In the genomic region with DNA sequence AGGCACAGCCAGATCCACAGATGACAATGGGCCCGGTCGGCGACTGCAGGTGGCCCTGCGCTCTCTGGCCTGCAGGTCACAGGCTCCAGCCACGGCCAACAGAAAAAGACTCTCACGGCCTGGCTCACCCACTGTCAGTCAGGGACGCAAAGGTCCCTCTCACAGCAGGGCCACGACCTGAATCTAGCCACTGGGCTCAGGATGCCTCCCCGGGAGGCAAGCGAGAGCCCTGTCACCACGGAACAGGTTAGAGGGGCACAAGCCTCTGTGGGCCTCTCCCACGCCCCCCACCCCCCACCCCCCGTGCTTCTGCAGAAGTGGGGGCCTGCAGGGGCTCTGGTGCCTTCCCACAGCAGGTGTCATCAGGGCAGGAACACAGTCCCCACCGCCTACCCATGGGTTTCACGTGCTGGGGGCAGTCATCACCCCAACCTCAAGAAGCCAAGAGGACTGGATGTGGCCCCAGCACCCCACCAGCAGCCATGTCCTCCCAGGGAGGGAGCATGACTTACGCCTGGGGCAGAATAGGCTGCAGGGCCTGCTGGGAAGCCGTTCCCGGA, we compare ENCODE assay signal across 16 cellular contexts. TPM values are rescaled to one million over a fixed set of nuclear protein-coding genes. Genes with fewer than 3 reads are reported as not detected.
DNase-seq lines count a peak whose midpoint lies in the region; ATAC-seq and TF ChIP-seq lines count a peak whose summit lies in the region.
"Had no signal": no experiment of that assay in that cellular context is flagged by ENCODE, and none has a peak within 500 bp of the region (broad histone marks: within the 10 kb centered on the region; RNA-seq: fewer than 3 reads in every experiment).

No MANE protein-coding gene starts in this region.

- H3K4me3 ChIP-seq in esophagus (ENCODE audit: low read depth in 1 of 2, low read length in 2 of 2) (no peak overlapping the region), transverse colon (no peak overlapping the region)

- WGBS in esophagus, 2 donors = 63 to 71% methylated on average over 18 of the region's 18 CpGs
- WGBS in transverse colon (ENCODE audit: low coverage in 1 of 2), 2 donors = 55% methylated on average over 11 of the region's 18 CpGs; no CpG with 5 or more reads in 1 of the 2 donors

- H3K4me3 Mint-ChIP-seq in activated T-cell treated with anti-CD3 and anti-CD28 coated beads, Interleukin-2, amount 50 U/mL, for 24 hours = no peak overlapping the region
- peak overlapping the region in 6 of 8 donors; percentile 37 to 73 (median 44) for H3K4me3 Mint-ChIP-seq in naive B cell
- H3K4me3 Mint-ChIP-seq in glutamatergic neuron (ENCODE audit: unreplicated experiment) = no peak overlapping the region
- H3K4me3 Mint-ChIP-seq: activated naive CD4-positive, alpha-beta T cell treated with anti-CD3 and anti-CD28 coated beads, Interleukin-2, amount 50 U/mL, for 24 hours; CD4-positive, alpha-beta T cell; central memory CD8-positive, alpha-beta T cell had no signal

- H3K36me3 ChIP-seq in esophagus (ENCODE audit: control insufficient read depth in 2 of 2, insufficient read depth in 2 of 2, low read length in 1 of 2) = no peaks in the 10 kb centered on the region
- H3K36me3 ChIP-seq in transverse colon = no peaks in the 10 kb centered on the region
- H3K36me3 ChIP-seq: tibial artery had no signal

- no peak overlapping the region for H3K27ac Mint-ChIP-seq in activated T-cell treated with anti-CD3 and anti-CD28 coated beads, Interleukin-2, amount 50 U/mL, for 24 hours
- H3K27ac Mint-ChIP-seq in naive B cell = peak overlapping the region in 1 of 6 donors; percentile 42
- no peak overlapping the region for H3K27ac Mint-ChIP-seq in glutamatergic neuron (ENCODE audit: unreplicated experiment)
- H3K27ac Mint-ChIP-seq: activated naive CD4-positive, alpha-beta T cell treated with anti-CD3 and anti-CD28 coated beads, Interleukin-2, amount 50 U/mL, for 24 hours; CD4-positive, alpha-beta T cell had no signal

- no peak for ATAC-seq in naive B cell (ENCODE audit: low read depth in 2 of 2)

- in situ Hi-C loops in transverse colon (cut with MboI; ENCODE audit: low pct_ligation_motif_present in 1 of 4, low pct_unique_long_range_greater_than_20kb in 1 of 4, low sequenced_read_pairs in 3 of 4) = no loop called here

- H3K4me1 Mint-ChIP-seq in activated T-cell treated with anti-CD3 and anti-CD28 coated beads, Interleukin-2, amount 50 U/mL, for 24 hours (ENCODE audit: low read depth) = no peaks in the 10 kb centered on the region
- peaks cover 5 to 31% (median 17%) of the 10 kb centered on the region in 3 donors for H3K4me1 Mint-ChIP-seq in naive B cell
- peaks cover 13% of the 10 kb centered on the region for H3K4me1 Mint-ChIP-seq in glutamatergic neuron (ENCODE audit: low read depth, unreplicated experiment)
- H3K4me1 Mint-ChIP-seq: activated naive CD4-positive, alpha-beta T cell treated with anti-CD3 and anti-CD28 coated beads, Interleukin-2, amount 50 U/mL, for 24 hours; central memory CD8-positive, alpha-beta T cell had no signal

- H3K9me3 Mint-ChIP-seq in activated T-cell treated with anti-CD3 and anti-CD28 coated beads, Interleukin-2, amount 50 U/mL, for 24 hours = no peaks in the 10 kb centered on the region
- H3K9me3 Mint-ChIP-seq in naive B cell = peaks cover 0 to 2% (median 0%) of the 10 kb centered on the region in 7 donors
- peaks cover 3% of the 10 kb centered on the region for H3K9me3 Mint-ChIP-seq in glutamatergic neuron (ENCODE audit: unreplicated experiment)
- H3K9me3 Mint-ChIP-seq: activated naive CD4-positive, alpha-beta T cell treated with anti-CD3 and anti-CD28 coated beads, Interleukin-2, amount 50 U/mL, for 24 hours; CD4-positive, alpha-beta T cell; central memory CD8-positive, alpha-beta T cell had no signal

- H3K4me1 ChIP-seq in esophagus (ENCODE audit: control insufficient read depth in 2 of 2, insufficient read depth in 2 of 2, low read length in 1 of 2) (peaks cover 0 to 9% of the 10 kb centered on the region in 2 donors), transverse colon (peaks cover 7 to 26% (median 13%) of the 10 kb centered on the region in 4 donors)

- H3K9me3 ChIP-seq in esophagus (ENCODE audit: control insufficient read depth in 2 of 2, insufficient read depth in 1 of 2, low read depth in 1 of 2, low read length in 1 of 2) = no peaks in the 10 kb centered on the region
- no peaks in the 10 kb centered on the region for H3K9me3 ChIP-seq in transverse colon
- H3K9me3 ChIP-seq: tibial artery had no signal

- peaks cover 0 to 4% of the 10 kb centered on the region in 2 donors for H3K27me3 ChIP-seq in esophagus (ENCODE audit: control insufficient read depth in 1 of 2, insufficient read depth in 2 of 2, low read length in 2 of 2)
- peaks cover 75% of the 10 kb centered on the region for H3K27me3 ChIP-seq in transverse colon

- TF ChIP-seq CTCF in transverse colon (IDR thresholded peaks at IDR 0.05) (no peak), glutamatergic neuron (IDR thresholded peaks at IDR 0.05; ENCODE audit: partially characterized antibody, unreplicated experiment) (no peak)

- H3K27ac ChIP-seq in esophagus (ENCODE audit: low read depth in 2 of 2, low read length in 1 of 2) (peak overlapping the region; percentile 40 to 45), transverse colon (peak overlapping the region; percentile 55 to 70 (median 60))
- H3K27ac ChIP-seq: 22Rv1, tibial artery had no signal

- peaks cover 41% of the 10 kb centered on the region for H3K27me3 Mint-ChIP-seq in activated T-cell treated with anti-CD3 and anti-CD28 coated beads, Interleukin-2, amount 50 U/mL, for 24 hours
- H3K27me3 Mint-ChIP-seq in naive B cell (peaks cover 7 to 30% (median 8%) of the 10 kb centered on the region in 3 donors), glutamatergic neuron (ENCODE audit: unreplicated experiment) (no peaks in the 10 kb centered on the region)

- peak; percentile 31 for DNase-seq in activated T-cell treated with anti-CD3 and anti-CD28 coated beads, Interleukin-2, amount 50 U/mL, for 24 hours
- DNase-seq in activated T-cell treated with anti-CD3 and anti-CD28 coated beads, Interleukin-2, amount 50 U/mL, for 1 hour = no peak
- no peak for DNase-seq in naive B cell
- DNase-seq in transverse colon = no peak
- DNase-seq in GOT3 (lab: John Stamatoyannopoulos, UW) = no peak
- no peak for DNase-seq in activated CD4-positive, CD25-positive, alpha-beta regulatory T cell (lab: John Stamatoyannopoulos, UW)
- no peak for DNase-seq in glutamatergic neuron
- DNase-seq: CD4-positive, alpha-beta T cell; NCI-H1930; NCI-H524 treated with DMSO at 0.1 percent for 48 hours; occipital lobe had no signal

- no peaks in the 10 kb centered on the region for H3K36me3 Mint-ChIP-seq in activated T-cell treated with anti-CD3 and anti-CD28 coated beads, Interleukin-2, amount 50 U/mL, for 24 hours (ENCODE audit: low read depth)
- H3K36me3 Mint-ChIP-seq in naive B cell = no peaks in the 10 kb centered on the region
- H3K36me3 Mint-ChIP-seq in glutamatergic neuron (ENCODE audit: unreplicated experiment) = no peaks in the 10 kb centered on the region
- H3K36me3 Mint-ChIP-seq: activated naive CD4-positive, alpha-beta T cell treated with anti-CD3 and anti-CD28 coated beads, Interleukin-2, amount 50 U/mL, for 24 hours had no signal

- TF ChIP-seq POLR2A in transverse colon (IDR thresholded peaks at IDR 0.05) = no peak

- intact Hi-C loops in transverse colon (cut with DNase I; ENCODE audit: low total_unique reads) = no loop called here

- no peak for TF ChIP-seq EP300 in transverse colon (IDR thresholded peaks at IDR 0.05; ENCODE audit: low read depth)

RNA-seq across cellular contexts. Expression of a gene that starts 17.3 kb away (rescaled TPM):
- polyA plus RNA-seq in esophagus (10 to 100 TPM; 34.5 to 43.2 TPM), naive B cell (ENCODE audit: low read depth in 6 of 6) (under 1 TPM in 2 of 6 donors, not detected in 4; 0.33 TPM)
- total RNA-seq in transverse colon (10 to 100 TPM; 12.3 to 64.7 (median 33.6) TPM), glutamatergic neuron (ENCODE audit: unreplicated experiment) (8.1 TPM)
- total RNA-seq: CD4-positive, alpha-beta T cell had no signal

RNA-seq across cellular contexts. Expression of a gene that starts 41.8 kb away (rescaled TPM):
- polyA plus RNA-seq in esophagus (100 to 1,000 TPM in 1 of 2 donors, 10 to 100 TPM in 1; 90.7 to 100 TPM), naive B cell (ENCODE audit: low read depth in 6 of 6) (10 to 100 TPM; 36.1 to 59.9 (median 48.0) TPM)
- total RNA-seq in transverse colon (100 to 1,000 TPM; 245 to 441 (median 290) TPM), glutamatergic neuron (ENCODE audit: unreplicated experiment) (72.8 TPM)

Comparison
In these comparisons a context has a peak if more than half of its experiments do, and no peak if none do; other contexts are left out.
1. H3K4me3 Mint-ChIP-seq: peak in naive B cell (6 of 8); none in activated T-cell treated with anti-CD3 and anti-CD28 coated beads, Interleukin-2, amount 50 U/mL, for 24 hours (single experiment) and glutamatergic neuron (single experiment).